Comparison of ENCODE assay signal across 2 cellular contexts in the genomic region with DNA sequence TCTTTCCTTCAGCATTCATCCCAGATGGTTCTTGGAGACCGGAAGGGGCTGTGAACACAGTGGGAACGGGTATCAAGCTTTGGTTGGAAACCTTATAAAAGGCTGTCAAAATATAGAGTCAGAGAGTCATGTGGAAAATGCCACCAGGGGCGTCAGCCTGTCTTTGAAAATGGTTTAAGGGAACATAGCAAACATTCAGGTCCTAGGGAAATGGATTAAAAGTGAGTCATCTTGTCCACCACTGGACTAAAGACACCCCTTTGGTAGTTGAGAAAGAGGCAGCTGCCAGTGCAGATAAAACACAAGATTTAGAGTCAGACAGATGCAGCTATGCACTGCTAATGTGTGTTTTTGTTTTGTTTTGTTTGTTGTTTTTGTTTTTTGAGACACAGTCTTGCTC.
TF ChIP-seq lines count a peak whose summit lies in the region.

No MANE protein-coding gene starts in this region.

TF ChIP-seq in A549, 52 proteins besides CTCF, POLR2A, EP300 and RAD21 (continued from another document):
- TF ChIP-seq ELK1 (IDR thresholded peaks at IDR 0.05; ENCODE audit: low read depth, low read length), result no peak
TF ChIP-seq in A549: peak in this region for 2.

TF ChIP-seq in K562, 482 proteins besides CTCF, POLR2A, EP300 and RAD21 (continues in another document):
- TF ChIP-seq, protein P1, sequence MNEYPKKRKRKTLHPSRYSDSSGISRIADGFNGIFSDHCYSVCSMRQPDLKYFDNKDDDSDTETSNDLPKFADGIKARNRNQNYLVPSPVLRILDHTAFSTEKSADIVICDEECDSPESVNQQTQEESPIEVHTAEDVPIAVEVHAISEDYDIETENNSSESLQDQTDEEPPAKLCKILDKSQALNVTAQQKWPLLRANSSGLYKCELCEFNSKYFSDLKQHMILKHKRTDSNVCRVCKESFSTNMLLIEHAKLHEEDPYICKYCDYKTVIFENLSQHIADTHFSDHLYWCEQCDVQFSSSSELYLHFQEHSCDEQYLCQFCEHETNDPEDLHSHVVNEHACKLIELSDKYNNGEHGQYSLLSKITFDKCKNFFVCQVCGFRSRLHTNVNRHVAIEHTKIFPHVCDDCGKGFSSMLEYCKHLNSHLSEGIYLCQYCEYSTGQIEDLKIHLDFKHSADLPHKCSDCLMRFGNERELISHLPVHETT (CRISPR knock-in tag; conservative IDR thresholded peaks at IDR 0.05 in 1 of 2, IDR thresholded peaks at IDR 0.05 in 1 of 2), result no peak
- TF ChIP-seq SPI1 (IDR thresholded peaks at IDR 0.05; ENCODE audit: borderline replicate concordance, low read depth, low read length) (no peak), HMG20A (CRISPR knock-in tag; conservative IDR thresholded peaks at IDR 0.05) (no peak), NCOA4 (IDR thresholded peaks at IDR 0.05; ENCODE audit: partially characterized antibody) (no peak), CHD1 (IDR thresholded peaks at IDR 0.05; ENCODE audit: low read length) (no peak), ATF3 (IDR thresholded peaks at IDR 0.05) (peak; percentile 47; the same call in 1 of the 2 replicates), ATF3 (CRISPR knock-in tag; conservative IDR thresholded peaks at IDR 0.05) (no peak), MIER1 (IDR thresholded peaks at IDR 0.05; ENCODE audit: low read depth) (no peak), ZKSCAN1 (IDR thresholded peaks at IDR 0.05; ENCODE audit: low read depth, low read length) (no peak), ZNF232 (CRISPR knock-in tag; IDR thresholded peaks at IDR 0.05) (no peak), JUN (IDR thresholded peaks at IDR 0.05; ENCODE audit: borderline replicate concordance, low read depth, low read length) (no peak), JUN (CRISPR knock-in tag; IDR thresholded peaks at IDR 0.05; ENCODE audit: borderline replicate concordance) (no peak), MTA3 (IDR thresholded peaks at IDR 0.05; ENCODE audit: borderline replicate concordance) (no peak), POLR2H (tag; IDR thresholded peaks at IDR 0.05; ENCODE audit: low read depth) (no peak), ARID4B (CRISPR knock-in tag; IDR thresholded peaks at IDR 0.05) (no peak), ETS2 (tag; IDR thresholded peaks at IDR 0.05; ENCODE audit: borderline replicate concordance, poor library complexity, severe bottlenecking) (no peak), NR2C1 (IDR thresholded peaks at IDR 0.05) (no peak), NR2C1 (tag; IDR thresholded peaks at IDR 0.05) (no peak), FOS (IDR thresholded peaks at IDR 0.05; ENCODE audit: extremely low read depth, insufficient read length) (no peak), RBM25 (IDR thresholded peaks at IDR 0.05; ENCODE audit: low read depth, low read length, severe bottlenecking) (no peak), ZNF311 (CRISPR knock-in tag; IDR thresholded peaks at IDR 0.05) (no peak), GMEB1 (CRISPR knock-in tag; IDR thresholded peaks at IDR 0.05) (no peak), RFX1 (IDR thresholded peaks at IDR 0.05) (no peak), CBFB (CRISPR knock-in tag; IDR thresholded peaks at IDR 0.05) (no peak), MCM7 (IDR thresholded peaks at IDR 0.05) (no peak), FOXK1 (CRISPR knock-in tag; IDR thresholded peaks at IDR 0.05; ENCODE audit: borderline replicate concordance) (no peak), CBFA2T2 (conservative IDR thresholded peaks at IDR 0.05) (peak; percentile 23; the same call in 1 of the 2 replicates), SREBF1 (IDR thresholded peaks at IDR 0.05; ENCODE audit: borderline replicate concordance, low read depth, low read length) (no peak), ZBTB49 (CRISPR knock-in tag; IDR thresholded peaks at IDR 0.05; ENCODE audit: borderline replicate concordance) (no peak), NR1H2 (CRISPR knock-in tag; IDR thresholded peaks at IDR 0.05) (no peak), SP2 (IDR thresholded peaks at IDR 0.05; ENCODE audit: extremely low read depth, low read depth, low read length, poor library complexity, severe bottlenecking) (no peak), SIN3A (IDR thresholded peaks at IDR 0.05; ENCODE audit: borderline replicate concordance in 2 of 2, control insufficient read depth in 1 of 2, low read depth in 2 of 2, low read length in 2 of 2) (no peak), ARID1B (IDR thresholded peaks at IDR 0.05) (peak; percentile 58; the same call in 1 of the 2 replicates), SRF (CRISPR knock-in tag; IDR thresholded peaks at IDR 0.05) (no peak), TAL1 (IDR thresholded peaks at IDR 0.05) (peak; percentile 23; the same call in 1 of the 2 replicates), KDM4B (IDR thresholded peaks at IDR 0.05; ENCODE audit: borderline replicate concordance in 2 of 2, low read depth in 1 of 2) (no peak)
- TF ChIP-seq, protein P2, sequence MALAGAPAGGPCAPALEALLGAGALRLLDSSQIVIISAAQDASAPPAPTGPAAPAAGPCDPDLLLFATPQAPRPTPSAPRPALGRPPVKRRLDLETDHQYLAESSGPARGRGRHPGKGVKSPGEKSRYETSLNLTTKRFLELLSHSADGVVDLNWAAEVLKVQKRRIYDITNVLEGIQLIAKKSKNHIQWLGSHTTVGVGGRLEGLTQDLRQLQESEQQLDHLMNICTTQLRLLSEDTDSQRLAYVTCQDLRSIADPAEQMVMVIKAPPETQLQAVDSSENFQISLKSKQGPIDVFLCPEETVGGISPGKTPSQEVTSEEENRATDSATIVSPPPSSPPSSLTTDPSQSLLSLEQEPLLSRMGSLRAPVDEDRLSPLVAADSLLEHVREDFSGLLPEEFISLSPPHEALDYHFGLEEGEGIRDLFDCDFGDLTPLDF (CRISPR knock-in tag; IDR thresholded peaks at IDR 0.05), result no peak
- TF ChIP-seq, protein P3, sequence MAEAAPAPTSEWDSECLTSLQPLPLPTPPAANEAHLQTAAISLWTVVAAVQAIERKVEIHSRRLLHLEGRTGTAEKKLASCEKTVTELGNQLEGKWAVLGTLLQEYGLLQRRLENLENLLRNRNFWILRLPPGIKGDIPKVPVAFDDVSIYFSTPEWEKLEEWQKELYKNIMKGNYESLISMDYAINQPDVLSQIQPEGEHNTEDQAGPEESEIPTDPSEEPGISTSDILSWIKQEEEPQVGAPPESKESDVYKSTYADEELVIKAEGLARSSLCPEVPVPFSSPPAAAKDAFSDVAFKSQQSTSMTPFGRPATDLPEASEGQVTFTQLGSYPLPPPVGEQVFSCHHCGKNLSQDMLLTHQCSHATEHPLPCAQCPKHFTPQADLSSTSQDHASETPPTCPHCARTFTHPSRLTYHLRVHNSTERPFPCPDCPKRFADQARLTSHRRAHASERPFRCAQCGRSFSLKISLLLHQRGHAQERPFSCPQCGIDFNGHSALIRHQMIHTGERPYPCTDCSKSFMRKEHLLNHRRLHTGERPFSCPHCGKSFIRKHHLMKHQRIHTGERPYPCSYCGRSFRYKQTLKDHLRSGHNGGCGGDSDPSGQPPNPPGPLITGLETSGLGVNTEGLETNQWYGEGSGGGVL (CRISPR knock-in tag; IDR thresholded peaks at IDR 0.05), result no peak
- TF ChIP-seq, protein P4, sequence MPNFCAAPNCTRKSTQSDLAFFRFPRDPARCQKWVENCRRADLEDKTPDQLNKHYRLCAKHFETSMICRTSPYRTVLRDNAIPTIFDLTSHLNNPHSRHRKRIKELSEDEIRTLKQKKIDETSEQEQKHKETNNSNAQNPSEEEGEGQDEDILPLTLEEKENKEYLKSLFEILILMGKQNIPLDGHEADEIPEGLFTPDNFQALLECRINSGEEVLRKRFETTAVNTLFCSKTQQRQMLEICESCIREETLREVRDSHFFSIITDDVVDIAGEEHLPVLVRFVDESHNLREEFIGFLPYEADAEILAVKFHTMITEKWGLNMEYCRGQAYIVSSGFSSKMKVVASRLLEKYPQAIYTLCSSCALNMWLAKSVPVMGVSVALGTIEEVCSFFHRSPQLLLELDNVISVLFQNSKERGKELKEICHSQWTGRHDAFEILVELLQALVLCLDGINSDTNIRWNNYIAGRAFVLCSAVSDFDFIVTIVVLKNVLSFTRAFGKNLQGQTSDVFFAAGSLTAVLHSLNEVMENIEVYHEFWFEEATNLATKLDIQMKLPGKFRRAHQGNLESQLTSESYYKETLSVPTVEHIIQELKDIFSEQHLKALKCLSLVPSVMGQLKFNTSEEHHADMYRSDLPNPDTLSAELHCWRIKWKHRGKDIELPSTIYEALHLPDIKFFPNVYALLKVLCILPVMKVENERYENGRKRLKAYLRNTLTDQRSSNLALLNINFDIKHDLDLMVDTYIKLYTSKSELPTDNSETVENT (CRISPR knock-in tag; IDR thresholded peaks at IDR 0.05), result no peak
- TF ChIP-seq, protein P5, sequence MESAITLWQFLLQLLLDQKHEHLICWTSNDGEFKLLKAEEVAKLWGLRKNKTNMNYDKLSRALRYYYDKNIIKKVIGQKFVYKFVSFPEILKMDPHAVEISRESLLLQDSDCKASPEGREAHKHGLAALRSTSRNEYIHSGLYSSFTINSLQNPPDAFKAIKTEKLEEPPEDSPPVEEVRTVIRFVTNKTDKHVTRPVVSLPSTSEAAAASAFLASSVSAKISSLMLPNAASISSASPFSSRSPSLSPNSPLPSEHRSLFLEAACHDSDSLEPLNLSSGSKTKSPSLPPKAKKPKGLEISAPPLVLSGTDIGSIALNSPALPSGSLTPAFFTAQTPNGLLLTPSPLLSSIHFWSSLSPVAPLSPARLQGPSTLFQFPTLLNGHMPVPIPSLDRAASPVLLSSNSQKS (CRISPR knock-in tag; IDR thresholded peaks at IDR 0.05), result no peak
